Comparison of ENCODE assay signal across 11 cellular contexts in genomic region chr3:5063724-5064123, GRCh38.
"Had no signal": no experiment of that assay in that cellular context is flagged by ENCODE, and none has a peak within 500 bp of the region (broad histone marks: within the 10 kb centered on the region; RNA-seq: fewer than 3 reads in every experiment).

No MANE protein-coding gene starts in this region.

- H3K4me3 ChIP-seq: GM23248, GM23338, HAP-1 had no signal

- H3K9me3 Mint-ChIP-seq: GM23338, H9, HFFc6 had no signal

- DNase-seq: GM23248, GOT3, H7, H9, HCEC 1CT, HFFc6 had no signal

- H3K36me3 ChIP-seq: HAP-1 had no signal

- H2AFZ ChIP-seq: GM23248, GM23338 had no signal

- H3K9ac ChIP-seq: GM23248 had no signal

- H3K4me1 ChIP-seq: HAP-1 had no signal

- H3K4me2 ChIP-seq: GM23338 had no signal

- H3K4me1 Mint-ChIP-seq: GM23338, H9 had no signal

- H3K9me3 ChIP-seq: HAP-1 had no signal

- H3K27ac ChIP-seq: GM23248 had no signal

- H3K27ac Mint-ChIP-seq: GM23338, HFFc6 had no signal

- FAIRE-seq: H1, H54 had no signal

- ATAC-seq: GM23338, HCT116 had no signal

- H3K4me3 Mint-ChIP-seq: GM23338, H9, HFFc6 had no signal
